21 cellular contexts compared by ENCODE assay signal in genomic region chr7:79681454-79681853, GRCh38.
"Had no signal": no experiment of that assay in that cellular context is flagged by ENCODE, and none has a peak within 500 bp of the region (broad histone marks: within the 10 kb centered on the region; RNA-seq: fewer than 3 reads in every experiment).

No MANE protein-coding gene starts in this region.

- H3K27me3 Mint-ChIP-seq: IgD-negative memory B cell had no signal

- H3K4me3 Mint-ChIP-seq: IgD-negative memory B cell had no signal

- DNase-seq: Kasumi-1, MM.1S, NCI-H1092 treated with DMSO at 0.1 percent for 48 hours, NCI-H1436, NCI-H187, NCI-H2029, NCI-H2081 treated with DMSO at 0.1 percent for 48 hours, NCI-H2171, NCI-H226, NCI-H446, NCI-H510A, NCI-H524 treated with DMSO at 0.1 percent for 48 hours, NCI-H69, NCI-H774, SHP77 had no signal

- ATAC-seq: HepG2, K562, Panc1 had no signal

- H3K9ac ChIP-seq: KMS-11 had no signal

- H3K4me2 ChIP-seq: KMS-11 had no signal

- H3K27ac ChIP-seq: KMS-11, RWPE1 had no signal

- H3K27ac Mint-ChIP-seq: IgD-negative memory B cell had no signal

- H3K4me3 ChIP-seq: K562 had no signal

- H3K4me1 Mint-ChIP-seq: IgD-negative memory B cell had no signal
